16 cellular contexts compared by ENCODE assay signal in the genomic region with DNA sequence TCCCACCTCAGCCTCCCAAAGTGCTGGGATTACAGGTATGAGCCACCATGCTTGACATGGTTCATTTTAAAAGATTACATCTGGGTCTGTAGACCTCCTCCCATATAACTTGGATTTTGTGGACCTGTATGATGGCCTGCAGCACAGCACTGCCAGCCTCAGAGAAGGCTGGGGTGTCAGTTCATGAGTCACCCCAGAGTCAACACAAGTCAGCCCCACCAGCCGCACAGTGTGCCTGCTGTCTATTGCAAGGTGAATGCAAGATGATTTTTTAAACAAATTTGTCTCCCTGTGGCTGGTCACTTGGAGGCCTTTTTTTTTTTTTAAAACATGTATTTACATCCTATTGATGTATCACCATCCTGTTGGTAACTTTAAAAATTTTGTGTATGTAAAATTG.
"Had no signal": no experiment of that assay in that cellular context is flagged by ENCODE, and none has a peak within 500 bp of the region (broad histone marks: within the 10 kb centered on the region; RNA-seq: fewer than 3 reads in every experiment).

No MANE protein-coding gene starts in this region.

- H3K27me3 ChIP-seq: cardiac muscle cell, thyroid gland had no signal

- DNase-seq: activated gamma-delta T cell; effector memory CD8-positive, alpha-beta T cell; stimulated activated CD4-positive, alpha-beta T cell treated with anti-CD3 and anti-CD28 coated beads, Interleukin-12 subunit alpha, Interleukin-12 subunit beta, amount 100 ng/mL, for 4 hours; stimulated activated CD4-positive, alpha-beta T cell treated with anti-CD3 and anti-CD28 coated beads, Interleukin-1b, Interleukin-23, amount 100 ng/mL, for 48 hours; stimulated activated CD8-positive, alpha-beta memory T cell treated with anti-CD3 and anti-CD28 coated beads, Interleukin-4, amount 100 ng/mL, for 48 hours; stimulated activated naive CD4-positive, alpha-beta T cell; thyroid gland had no signal

- H3K9me3 ChIP-seq: thyroid gland had no signal

- FAIRE-seq: frontal cortex, keratinocyte had no signal

- H3K4me3 ChIP-seq: cardiac muscle cell, lung, thyroid gland had no signal

- H3K27me3 Mint-ChIP-seq: activated naive CD4-positive, alpha-beta T cell treated with anti-CD3 and anti-CD28 coated beads, Interleukin-2, amount 50 U/mL, for 24 hours; effector memory CD8-positive, alpha-beta T cell had no signal

- H3K4me3 Mint-ChIP-seq: activated naive CD4-positive, alpha-beta T cell treated with anti-CD3 and anti-CD28 coated beads, Interleukin-2, amount 50 U/mL, for 24 hours; effector memory CD8-positive, alpha-beta T cell; mesothelial cell of epicardium; nephron; T-helper 1 cell treated with Interleukin-12 subunit alpha and Interleukin-12 subunit beta and Interleukin-4 antibody, amounts not matched to agents 30 μg/mL and 1 μg/mL, for 36 hours had no signal

- H3K9me3 Mint-ChIP-seq: activated naive CD4-positive, alpha-beta T cell treated with anti-CD3 and anti-CD28 coated beads, Interleukin-2, amount 50 U/mL, for 24 hours; effector memory CD8-positive, alpha-beta T cell; mesothelial cell of epicardium; nephron; T-helper 1 cell treated with Interleukin-12 subunit alpha and Interleukin-12 subunit beta and Interleukin-4 antibody, amounts not matched to agents 30 μg/mL and 1 μg/mL, for 36 hours had no signal

- H3K27ac Mint-ChIP-seq: activated naive CD4-positive, alpha-beta T cell treated with anti-CD3 and anti-CD28 coated beads, Interleukin-2, amount 50 U/mL, for 24 hours; mesothelial cell of epicardium; nephron; T-helper 1 cell treated with Interleukin-12 subunit alpha and Interleukin-12 subunit beta and Interleukin-4 antibody, amounts not matched to agents 30 μg/mL and 1 μg/mL, for 36 hours had no signal

- H3K27ac ChIP-seq: cardiac muscle cell had no signal

- ATAC-seq: activated CD4-positive, CD25-positive, alpha-beta regulatory T cell treated with anti-CD3 and anti-CD28 coated beads, Interleukin-2, amount 50 U/mL, for 24 hours; effector memory CD8-positive, alpha-beta T cell had no signal

- H3K4me1 Mint-ChIP-seq: activated naive CD4-positive, alpha-beta T cell treated with anti-CD3 and anti-CD28 coated beads, Interleukin-2, amount 50 U/mL, for 24 hours; mesothelial cell of epicardium had no signal
